10 cellular contexts compared by ENCODE assay signal in the genomic region with DNA sequence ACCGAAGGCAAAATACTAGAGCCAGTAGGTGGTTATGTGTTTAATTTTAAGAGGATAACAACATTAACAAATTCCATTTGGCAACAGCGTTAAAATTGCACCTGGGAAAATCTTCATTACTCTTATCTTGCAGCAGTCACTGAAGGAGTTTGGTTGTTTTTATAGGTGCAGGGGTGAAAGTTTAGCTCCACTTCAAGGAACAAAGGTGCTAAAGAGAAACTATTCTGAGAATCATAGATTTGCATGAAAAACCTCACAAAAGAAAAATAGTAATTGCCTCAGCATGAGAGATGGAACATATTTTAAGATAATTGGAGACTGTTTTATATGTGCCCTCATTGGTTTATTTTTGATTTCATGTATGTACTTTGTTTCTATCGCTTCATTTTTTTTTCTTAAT.
DNase-seq lines count a peak whose midpoint lies in the region; ATAC-seq and TF ChIP-seq lines count a peak whose summit lies in the region.
"Had no signal": no experiment of that assay in that cellular context is flagged by ENCODE, and none has a peak within 500 bp of the region (broad histone marks: within the 10 kb centered on the region; RNA-seq: fewer than 3 reads in every experiment).

No MANE protein-coding gene starts in this region.

- no peak for TF ChIP-seq CTCF in suprapubic skin (IDR thresholded peaks at IDR 0.05)
- no peak for TF ChIP-seq CTCF in testis (IDR thresholded peaks at IDR 0.05)

- H3K4me1 ChIP-seq in suprapubic skin (peaks cover 5% of the 10 kb centered on the region), testis (no peaks in the 10 kb centered on the region)

- H3K4me3 ChIP-seq in suprapubic skin (no peak overlapping the region), testis (no peak overlapping the region)

- DNase-seq in NCI-H2107 treated with DMSO at 0.1 percent for 48 hours (lab: John Stamatoyannopoulos, UW; ENCODE audit: unreplicated experiment) = peak; percentile 29
- DNase-seq in NCI-H2107 (lab: John Stamatoyannopoulos, UW) = no peak
- DNase-seq in left colon = no peak
- DNase-seq in substantia nigra (lab: John Stamatoyannopoulos, UW) = no peak
- no peak for DNase-seq in suprapubic skin (ENCODE audit: low spot score in 2 of 2)
- no peak for DNase-seq in testis
- DNase-seq: nucleus accumbens had no signal

- no peak for TF ChIP-seq POLR2A in suprapubic skin (IDR thresholded peaks at IDR 0.05)
- no peak for TF ChIP-seq POLR2A in testis (IDR thresholded peaks at IDR 0.05)

- no peak overlapping the region for H3K27ac ChIP-seq in substantia nigra (ENCODE audit: low read depth, low read length, poor library complexity, severe bottlenecking)
- no peak overlapping the region for H3K27ac ChIP-seq in suprapubic skin
- H3K27ac ChIP-seq in testis = no peak overlapping the region
- H3K27ac ChIP-seq: 22Rv1 had no signal

- no peak for TF ChIP-seq EP300 in suprapubic skin (IDR thresholded peaks at IDR 0.05)

- intact Hi-C loops in left colon (cut with DNase I, micrococcal nuclease) = no loop called here
- intact Hi-C loops in testis (cut with DNase I; ENCODE audit: low total_unique reads) = no loop called here

- WGBS in suprapubic skin = 73% methylated on average over 3 of the region's 3 CpGs
- 83 to 86% methylated on average over 3 of the region's 3 CpGs for WGBS in testis, 2 donors

- H3K27me3 ChIP-seq in suprapubic skin (no peaks in the 10 kb centered on the region), testis (no peaks in the 10 kb centered on the region)

- ATAC-seq in GM21528 (IDR thresholded peaks at IDR 0.05; ENCODE audit: low FRiP score, unreplicated experiment) = peak; percentile 55
- ATAC-seq in HG03159 (IDR thresholded peaks at IDR 0.05; ENCODE audit: unreplicated experiment) = peak; percentile 64
- ATAC-seq in left colon = peak; percentile 51

- peaks cover 19% of the 10 kb centered on the region for H3K36me3 ChIP-seq in suprapubic skin
- H3K36me3 ChIP-seq in testis (ENCODE audit: low read depth, missing control alignments) = no peaks in the 10 kb centered on the region

- no peaks in the 10 kb centered on the region for H3K9me3 ChIP-seq in suprapubic skin
- no peaks in the 10 kb centered on the region for H3K9me3 ChIP-seq in testis
